In genomic region chr22:34015642-34016041, GRCh38 we compare ENCODE assay signal across 24 cellular contexts.
DNase-seq lines count a peak whose midpoint lies in the region; ATAC-seq and TF ChIP-seq lines count a peak whose summit lies in the region.
"Had no signal": no experiment of that assay in that cellular context is flagged by ENCODE, and none has a peak within 500 bp of the region (broad histone marks: within the 10 kb centered on the region; RNA-seq: fewer than 3 reads in every experiment).

No MANE protein-coding gene starts in this region.

- H3K27ac Mint-ChIP-seq in GM23338: no peak overlapping the region
- H3K27ac Mint-ChIP-seq: CD4-positive, alpha-beta T cell; CD8-positive, alpha-beta memory T cell had no signal

- H3K36me3 ChIP-seq in GM23338 (ENCODE audit: insufficient read depth): peaks cover 5% of the 10 kb centered on the region
- H3K36me3 ChIP-seq in NT2/D1 (ENCODE audit: insufficient read depth, insufficient read length, low read length): no peaks in the 10 kb centered on the region
- no peaks in the 10 kb centered on the region for H3K36me3 ChIP-seq in esophagus muscularis mucosa
- H3K36me3 ChIP-seq in effector memory CD4-positive, alpha-beta T cell (ENCODE audit: control insufficient read depth, insufficient read depth, low read length): no peaks in the 10 kb centered on the region
- H3K36me3 ChIP-seq: BE2C; BLaER1 treated with 17β-estradiol and CSF1 and Interleukin-3, amounts not matched to agents 10 nM and 100 nM had no signal

- H3K9ac ChIP-seq in NT2/D1 (ENCODE audit: insufficient read length, low read depth): no peak overlapping the region
- H3K9ac ChIP-seq: BLaER1 treated with 17β-estradiol and CSF1 and Interleukin-3, amounts not matched to agents 10 nM and 100 nM had no signal

- no peak overlapping the region for H3K27ac ChIP-seq in GM23338 (ENCODE audit: low read depth)
- no peak overlapping the region for H3K27ac ChIP-seq in esophagus muscularis mucosa (replicated peaks in 1 of 4)
- no peak overlapping the region for H3K27ac ChIP-seq in effector memory CD4-positive, alpha-beta T cell (ENCODE audit: insufficient read depth, low read length, poor library complexity, severe bottlenecking)
- H3K27ac ChIP-seq: A549; BLaER1 treated with 17β-estradiol and CSF1 and Interleukin-3, amounts not matched to agents 10 nM and 100 nM had no signal

- intact Hi-C loops in esophagus muscularis mucosa (cut with DNase I): no loop called here

- H3K27me3 Mint-ChIP-seq in GM23338 (ENCODE audit: insufficient read depth, low read depth, poor library complexity): peaks cover 3% of the 10 kb centered on the region
- H3K27me3 Mint-ChIP-seq: CD4-positive, alpha-beta T cell; CD8-positive, alpha-beta memory T cell had no signal

- 82% methylated on average over 3 of the region's 3 CpGs for WGBS in esophagus muscularis mucosa

- no peaks in the 10 kb centered on the region for H4K20me1 ChIP-seq in GM23338 (replicated peaks; ENCODE audit: insufficient read depth)
- H4K20me1 ChIP-seq: BLaER1 treated with 17β-estradiol and CSF1 and Interleukin-3, amounts not matched to agents 10 nM and 100 nM had no signal

- TF ChIP-seq CTCF in GM23338 (conservative IDR thresholded peaks at IDR 0.05; ENCODE audit: low read depth in 2 of 2) (no peak), esophagus muscularis mucosa (IDR thresholded peaks at IDR 0.05) (no peak)

- H3K4me1 Mint-ChIP-seq in GM23338: no peaks in the 10 kb centered on the region
- H3K4me1 Mint-ChIP-seq: CD14-positive monocyte; CD8-positive, alpha-beta memory T cell had no signal

- no peaks in the 10 kb centered on the region for H3F3A ChIP-seq in GM23338 (replicated peaks; ENCODE audit: low read depth)

- no peak overlapping the region for H3K4me2 ChIP-seq in GM23338
- H3K4me2 ChIP-seq: A549; BLaER1 treated with 17β-estradiol and CSF1 and Interleukin-3, amounts not matched to agents 10 nM and 100 nM had no signal

- no peaks in the 10 kb centered on the region for H3K9me2 ChIP-seq in GM23338 (ENCODE audit: insufficient read depth)

- no peak for TF ChIP-seq EP300 in esophagus muscularis mucosa (IDR thresholded peaks at IDR 0.05)

- TF ChIP-seq POLR2A in esophagus muscularis mucosa (IDR thresholded peaks at IDR 0.05; ENCODE audit: low read depth): no peak

- H3K9me3 ChIP-seq in NT2/D1 (ENCODE audit: insufficient read depth, low read length): peaks cover 18% of the 10 kb centered on the region
- peaks cover 0 to 27% (median 23%) of the 10 kb centered on the region in 4 donors for H3K9me3 ChIP-seq in esophagus muscularis mucosa
- no peaks in the 10 kb centered on the region for H3K9me3 ChIP-seq in effector memory CD4-positive, alpha-beta T cell (ENCODE audit: control insufficient read depth, low read length)
- H3K9me3 ChIP-seq: A549, BE2C had no signal

- H3K4me3 Mint-ChIP-seq in GM23338: no peak overlapping the region
- H3K4me3 Mint-ChIP-seq: CD14-positive monocyte; CD4-positive, alpha-beta T cell; CD8-positive, alpha-beta memory T cell had no signal

- DNase-seq in GM23338 (ENCODE audit: low spot score) (peak; percentile 36), NT2/D1 (ENCODE audit: low read depth, low spot score) (peak; percentile 63), esophagus muscularis mucosa (ENCODE audit: extremely low spot score) (peak; percentile 21), iPS DF 4.7 (ENCODE audit: extremely low read depth, low spot score) (peak; percentile 19), hippocampal formation (lab: John Stamatoyannopoulos, UW) (no peak), pons (ENCODE audit: low spot score) (no peak), NCI-H146 treated with DMSO at 0.1 percent for 48 hours (lab: John Stamatoyannopoulos, UW; ENCODE audit: unreplicated experiment) (no peak)
- DNase-seq in effector memory CD4-positive, alpha-beta T cell: no peak
- DNase-seq: 8988T; ACHN; AML-193; BE2C; CD4-positive, alpha-beta T cell; CD8-positive, alpha-beta memory T cell; DMS 273 treated with DMSO at 0.1 percent for 48 hours; DMS79; EL; GF-D8; GOT3; H7; HCEC 1CT had no signal

- no peak overlapping the region for H3K4me3 ChIP-seq in GM23338
- H3K4me3 ChIP-seq in NT2/D1 (ENCODE audit: insufficient read length, low read depth): no peak overlapping the region
- H3K4me3 ChIP-seq in esophagus muscularis mucosa: no peak overlapping the region
- H3K4me3 ChIP-seq in effector memory CD4-positive, alpha-beta T cell (ENCODE audit: insufficient read depth, low read depth, low read length, poor library complexity, severe bottlenecking): no peak overlapping the region
- H3K4me3 ChIP-seq: A549; BLaER1 treated with 17β-estradiol and CSF1 and Interleukin-3, amounts not matched to agents 10 nM and 100 nM had no signal

- ATAC-seq in GM23338: peak; percentile 36; the same call in 1 of the 3 replicates
- ATAC-seq: A549 had no signal

- H3K27me3 ChIP-seq in GM23338 (ENCODE audit: insufficient read depth) (no peaks in the 10 kb centered on the region), NT2/D1 (ENCODE audit: insufficient read depth, insufficient read length) (no peaks in the 10 kb centered on the region), esophagus muscularis mucosa (no peaks in the 10 kb centered on the region)
- no peaks in the 10 kb centered on the region for H3K27me3 ChIP-seq in effector memory CD4-positive, alpha-beta T cell (replicated peaks; ENCODE audit: control insufficient read depth, insufficient read depth, low read length, poor library complexity, severe bottlenecking)
- H3K27me3 ChIP-seq: BE2C; BLaER1 treated with 17β-estradiol and CSF1 and Interleukin-3, amounts not matched to agents 10 nM and 100 nM had no signal

- no peaks in the 10 kb centered on the region for H3K79me2 ChIP-seq in GM23338 (replicated peaks; ENCODE audit: insufficient read depth)

- H3K36me3 Mint-ChIP-seq in GM23338 (ENCODE audit: low read depth): peaks cover 21% of the 10 kb centered on the region
- H3K36me3 Mint-ChIP-seq: CD14-positive monocyte; CD8-positive, alpha-beta memory T cell had no signal

- H3K4me1 ChIP-seq in GM23338 (ENCODE audit: insufficient read depth) (no peaks in the 10 kb centered on the region), NT2/D1 (ENCODE audit: insufficient read depth, insufficient read length) (no peaks in the 10 kb centered on the region), esophagus muscularis mucosa (no peaks in the 10 kb centered on the region)
- no peaks in the 10 kb centered on the region for H3K4me1 ChIP-seq in effector memory CD4-positive, alpha-beta T cell (ENCODE audit: control insufficient read depth, insufficient read depth, low read length, poor library complexity, severe bottlenecking)
- H3K4me1 ChIP-seq: A549; BE2C; BLaER1 treated with 17β-estradiol and CSF1 and Interleukin-3, amounts not matched to agents 10 nM and 100 nM had no signal

- no peak overlapping the region for H2AFZ ChIP-seq in GM23338

- peaks cover 38% of the 10 kb centered on the region for H3K9me3 Mint-ChIP-seq in GM23338

Comparison
In these comparisons a context has a peak if more than half of its experiments do, and no peak if none do; other contexts are left out.
1. DNase-seq: peak in GM23338 (single experiment), NT2/D1 (single experiment), esophagus muscularis mucosa (single experiment) and iPS DF 4.7 (single experiment); none in hippocampal formation (0 of 2), effector memory CD4-positive, alpha-beta T cell (0 of 3), pons (single experiment) and NCI-H146 treated with DMSO at 0.1 percent for 48 hours (single experiment).